In the genomic region with DNA sequence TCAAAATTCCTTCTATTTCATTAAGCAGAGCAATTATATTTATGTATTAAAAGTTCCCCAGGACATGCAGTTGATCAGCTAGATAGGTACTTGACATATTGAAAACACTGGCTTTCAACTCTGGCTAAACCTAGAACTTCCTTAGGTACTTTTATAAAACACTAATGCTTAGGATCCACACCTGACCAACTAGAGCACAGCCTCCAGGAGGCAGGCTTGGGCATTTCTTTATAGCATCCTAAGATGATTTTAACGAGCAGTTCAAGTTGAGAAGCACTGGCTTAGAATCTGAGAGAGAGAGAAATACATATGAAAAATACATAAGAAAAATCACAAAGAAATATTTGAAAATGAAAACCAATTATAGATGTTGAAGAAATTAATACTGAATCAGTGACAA, we compare ENCODE assay signal across 25 cellular contexts. TPM values are rescaled to one million over a fixed set of nuclear protein-coding genes. Genes with fewer than 3 reads are reported as not detected.
DNase-seq lines count a peak whose midpoint lies in the region; TF ChIP-seq lines count a peak whose summit lies in the region.
"Had no signal": no experiment of that assay in that cellular context is flagged by ENCODE, and none has a peak within 500 bp of the region (broad histone marks: within the 10 kb centered on the region; RNA-seq: fewer than 3 reads in every experiment).

No MANE protein-coding gene starts in this region.

- H3K9me3 ChIP-seq in ovary = no peaks in the 10 kb centered on the region
- H3K9me3 ChIP-seq: MG63 had no signal

- 21 to 50% (median 21%) methylated on average over 1 of the region's 1 CpG for WGBS in ovary, 3 donors

- no peak for TF ChIP-seq POLR2A in ovary (IDR thresholded peaks at IDR 0.05)

- intact Hi-C loops in ovary (cut with DNase I) = no loop called here

- no peaks in the 10 kb centered on the region for H3K4me1 ChIP-seq in ovary (ENCODE audit: insufficient read depth)

- H3K27ac ChIP-seq in VCaP (no peak overlapping the region), ovary (no peak overlapping the region)
- H3K27ac ChIP-seq: RWPE1, SK-N-MC had no signal

- no peak overlapping the region for H3K4me3 ChIP-seq in ovary
- H3K4me3 ChIP-seq: MG63, SK-N-MC had no signal

- H3K36me3 ChIP-seq in ovary = no peaks in the 10 kb centered on the region
- H3K36me3 ChIP-seq: MG63 had no signal

- TF ChIP-seq CTCF in VCaP (conservative IDR thresholded peaks at IDR 0.05) = peak; percentile 37
- no peak for TF ChIP-seq CTCF in ovary (IDR thresholded peaks at IDR 0.05)

- no peak for TF ChIP-seq EP300 in ovary (IDR thresholded peaks at IDR 0.05)

- H3K27me3 ChIP-seq in ovary = no peaks in the 10 kb centered on the region
- H3K27me3 ChIP-seq: MG63 had no signal

- DNase-seq in SIG-M5 treated with dmso at 0.1 percent for 504 hours (lab: John Stamatoyannopoulos, UW; ENCODE audit: unreplicated experiment) (peak; percentile 7), SIG-M5 (lab: John Stamatoyannopoulos, UW) (no peak), HT-29 (ENCODE audit: low spot score) (peak; percentile 16), ovary (no peak), DMS153 treated with DMSO at 0.1 percent for 48 hours (lab: John Stamatoyannopoulos, UW; ENCODE audit: unreplicated experiment) (no peak)
- no peak for DNase-seq in activated naive CD4-positive, alpha-beta T cell (lab: John Stamatoyannopoulos, UW)
- DNase-seq: AML-193; C1 segment of cervical spinal cord; CD8-positive, alpha-beta T cell; DMS153; H7; MG63; NCI-H1105 treated with DMSO at 0.1 percent for 48 hours; NCI-H146; NCI-H1930; NCI-H2107; NCI-H526 treated with DMSO at 0.1 percent for 48 hours; SHP77; T-helper 17 cell had no signal

RNA-seq across cellular contexts. Expression of a gene that starts 20.8 kb away (rescaled TPM):
- total RNA-seq in HT-29 (2014; rRNA removed; shearing (Covaris generic)) = not detected in 2 replicates
- under 1 TPM in 3 of 7 donors, not detected in 4; 0.10 to 0.34 (median 0.12) TPM for total RNA-seq in ovary
- under 1 TPM in 1 of 2 donors, not detected in 1; 0.06 TPM for polyA plus RNA-seq in ovary
- total RNA-seq: H7, NCI-H460, T-helper 17 cell had no signal
- polyA plus RNA-seq: AG04450, IgD-negative memory B cell had no signal

Comparison
In these comparisons a context has a peak if more than half of its experiments do, and no peak if none do; other contexts are left out.
1. DNase-seq: peak in SIG-M5 treated with dmso at 0.1 percent for 504 hours (single experiment) and HT-29 (single experiment); none in SIG-M5 (single experiment), ovary (0 of 5), activated naive CD4-positive, alpha-beta T cell (0 of 4) and DMS153 treated with DMSO at 0.1 percent for 48 hours (single experiment).